11 cellular contexts compared by ENCODE assay signal in the genomic region with DNA sequence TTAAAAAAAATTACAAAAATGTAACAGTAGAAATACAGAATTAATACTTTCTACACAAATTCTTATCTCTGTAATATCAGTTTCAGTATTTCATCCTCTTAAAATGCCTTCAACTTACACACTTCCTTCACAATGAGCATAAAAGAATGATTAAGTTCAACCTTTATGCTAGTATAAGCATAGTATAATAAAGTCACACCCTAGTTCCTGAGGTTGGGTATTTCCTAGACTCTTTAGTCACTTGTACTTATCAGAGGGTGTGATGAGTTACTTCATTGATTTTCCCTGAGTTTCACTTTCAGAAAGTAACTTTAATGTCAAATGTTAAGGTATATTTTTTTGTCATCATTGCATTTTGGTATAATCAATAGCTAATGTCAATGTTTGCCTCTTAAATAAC.
DNase-seq lines count a peak whose midpoint lies in the region; ATAC-seq lines count a peak whose summit lies in the region.
"Had no signal": no experiment of that assay in that cellular context is flagged by ENCODE, and none has a peak within 500 bp of the region (broad histone marks: within the 10 kb centered on the region; RNA-seq: fewer than 3 reads in every experiment).

No MANE protein-coding gene starts in this region.

- no peaks in the 10 kb centered on the region for H3K36me3 ChIP-seq in effector memory CD4-positive, alpha-beta T cell (ENCODE audit: control insufficient read depth, insufficient read depth, low read length)
- H3K36me3 ChIP-seq: prostate gland had no signal

- ATAC-seq in GM18498 (IDR thresholded peaks at IDR 0.05; ENCODE audit: unreplicated experiment) (peak; percentile 81), GM21528 (IDR thresholded peaks at IDR 0.05; ENCODE audit: low FRiP score, unreplicated experiment) (peak; percentile 70), HG03469 (IDR thresholded peaks at IDR 0.05; ENCODE audit: unreplicated experiment) (peak; percentile 90), GM19455 (IDR thresholded peaks at IDR 0.05; ENCODE audit: unreplicated experiment) (no peak), HG03045 (IDR thresholded peaks at IDR 0.05; ENCODE audit: unreplicated experiment) (no peak)
- ATAC-seq: Panc1 had no signal

- peaks cover 0 to 2% (median 0%) of the 10 kb centered on the region in 6 donors for H3K9me3 Mint-ChIP-seq in immature natural killer cell

- H3K4me1 ChIP-seq in effector memory CD4-positive, alpha-beta T cell (ENCODE audit: control insufficient read depth, insufficient read depth, low read length, poor library complexity, severe bottlenecking), result no peaks in the 10 kb centered on the region

- H3K9me3 ChIP-seq in effector memory CD4-positive, alpha-beta T cell (ENCODE audit: control insufficient read depth, low read length), result no peaks in the 10 kb centered on the region
- H3K9me3 ChIP-seq: prostate gland had no signal

- peak; percentile 11 to 24 (median 14) for DNase-seq in immature natural killer cell
- no peak for DNase-seq in effector memory CD4-positive, alpha-beta T cell
- DNase-seq in NCI-H1417 treated with DMSO at 0.1 percent for 48 hours (lab: John Stamatoyannopoulos, UW), result no peak
- DNase-seq: HCEC 1CT had no signal

- peaks cover 2 to 6% (median 2%) of the 10 kb centered on the region in 3 donors for H3K27me3 Mint-ChIP-seq in immature natural killer cell (ENCODE audit: low read depth in 3 of 3)

- peak overlapping the region in 2 of 5 donors; percentile 13 to 19 for H3K4me3 Mint-ChIP-seq in immature natural killer cell

- H3K27ac ChIP-seq in effector memory CD4-positive, alpha-beta T cell (ENCODE audit: insufficient read depth, low read length, poor library complexity, severe bottlenecking), result no peak overlapping the region

- peaks cover 19 to 24% of the 10 kb centered on the region in 2 donors for H3K4me1 Mint-ChIP-seq in immature natural killer cell

- H3K36me3 Mint-ChIP-seq in immature natural killer cell, result peaks cover 0 to 3% (median 0%) of the 10 kb centered on the region in 3 donors

- no peaks in the 10 kb centered on the region for H3K27me3 ChIP-seq in effector memory CD4-positive, alpha-beta T cell (replicated peaks; ENCODE audit: control insufficient read depth, insufficient read depth, low read length, poor library complexity, severe bottlenecking)

- no peak overlapping the region for H3K4me3 ChIP-seq in effector memory CD4-positive, alpha-beta T cell (ENCODE audit: insufficient read depth, low read depth, low read length, poor library complexity, severe bottlenecking)
- H3K4me3 ChIP-seq: prostate gland had no signal

- H3K27ac Mint-ChIP-seq in immature natural killer cell, result no peak overlapping the region

Comparison
In these comparisons a context has a peak if more than half of its experiments do, and no peak if none do; other contexts are left out.
1. ATAC-seq: peak in GM18498 (single experiment), GM21528 (single experiment) and HG03469 (single experiment); none in GM19455 (single experiment) and HG03045 (single experiment).
2. DNase-seq: peak in immature natural killer cell (3 of 3); none in effector memory CD4-positive, alpha-beta T cell (0 of 3) and NCI-H1417 treated with DMSO at 0.1 percent for 48 hours (single experiment).